Comparison of ENCODE assay signal across 8 cellular contexts in genomic region chr16:88815901-88816589, GRCh38. TPM values are rescaled to one million over a fixed set of nuclear protein-coding genes. Genes with fewer than 3 reads are reported as not detected.
DNase-seq lines count a peak whose midpoint lies in the region; ATAC-seq, FAIRE-seq and TF ChIP-seq lines count a peak whose summit lies in the region.

No MANE protein-coding gene starts in this region.

- peak; percentile 54 for FAIRE-seq in GM18507 (lab: Jason Lieb, UNC)

- H3K4me1 ChIP-seq in BE2C (no peaks in the 10 kb centered on the region), lower lobe of right lung (peaks cover 16% of the 10 kb centered on the region), upper lobe of left lung (peaks cover 11 to 18% (median 16%) of the 10 kb centered on the region in 4 donors)

- no peak for TF ChIP-seq EP300 in upper lobe of left lung (IDR thresholded peaks at IDR 0.05)

- 44% methylated on average over 16 of the region's 19 CpGs; no CpG with 5 or more reads in 1 of the 2 donors for WGBS in upper lobe of left lung, 2 donors

- peaks cover 12% of the 10 kb centered on the region for H3K27me3 ChIP-seq in BE2C
- no peaks in the 10 kb centered on the region for H3K27me3 ChIP-seq in lower lobe of right lung (ENCODE audit: low read depth)
- H3K27me3 ChIP-seq in upper lobe of left lung: no peaks in the 10 kb centered on the region

- in situ Hi-C loops in astrocyte of the spinal cord (cut with HindIII; ENCODE audit: low sequenced_read_pairs): no loop called here

- H3K27ac ChIP-seq in lower lobe of right lung (no peak overlapping the region), upper lobe of left lung (no peak overlapping the region)

- peaks cover 5% of the 10 kb centered on the region; the same call in 1 of the 2 replicates for H3K9me3 ChIP-seq in BE2C
- H3K9me3 ChIP-seq in lower lobe of right lung: no peaks in the 10 kb centered on the region
- no peaks in the 10 kb centered on the region for H3K9me3 ChIP-seq in upper lobe of left lung

- DNase-seq in BE2C: peak; percentile 78
- no peak for DNase-seq in GM18507 (ENCODE audit: extremely low spot score, insufficient read length, low read depth)
- peak; percentile 69 for DNase-seq in RPMI8226
- DNase-seq in astrocyte of the spinal cord (ENCODE audit: low read depth, low spot score): no peak
- DNase-seq in lower lobe of right lung: no peak
- DNase-seq in upper lobe of left lung: peak in 1 of 2 donors; percentile 82
- no peak for DNase-seq in mesenteric fat pad (ENCODE audit: low spot score)

- intact Hi-C loops in lower lobe of right lung (cut with DNase I): no loop called here

- H3K36me3 ChIP-seq in BE2C (no peaks in the 10 kb centered on the region), lower lobe of right lung (no peaks in the 10 kb centered on the region), upper lobe of left lung (peaks cover 0 to 12% (median 5%) of the 10 kb centered on the region in 4 donors)

- no peak overlapping the region for H3K4me3 ChIP-seq in BE2C (ENCODE audit: low read depth, low read length)
- H3K4me3 ChIP-seq in astrocyte of the spinal cord (ENCODE audit: low read depth, low read length): no peak overlapping the region
- no peak overlapping the region for H3K4me3 ChIP-seq in lower lobe of right lung
- H3K4me3 ChIP-seq in upper lobe of left lung: no peak overlapping the region

- TF ChIP-seq POLR2A in upper lobe of left lung (IDR thresholded peaks at IDR 0.05): no peak

- peak; percentile 76 for TF ChIP-seq CTCF in BE2C (IDR thresholded peaks at IDR 0.05; ENCODE audit: low read depth, low read length)
- TF ChIP-seq CTCF in astrocyte of the spinal cord (IDR thresholded peaks at IDR 0.05; ENCODE audit: low read depth, low read length): peak; percentile 77
- TF ChIP-seq CTCF in lower lobe of right lung (IDR thresholded peaks at IDR 0.05): peak; percentile 71
- TF ChIP-seq CTCF in upper lobe of left lung (IDR thresholded peaks at IDR 0.05): peak; percentile 62 to 84 (median 69)

- no peak for ATAC-seq in lower lobe of right lung
- no peak for ATAC-seq in upper lobe of left lung (ENCODE audit: low FRiP score in 2 of 2)
- no peak for ATAC-seq in GM21390 (IDR thresholded peaks at IDR 0.05; ENCODE audit: unreplicated experiment)

RNA-seq across cellular contexts. Expression of gene APRT, which starts 4.3 kb away (rescaled TPM):
- 391 TPM for polyA plus RNA-seq in BE2C (2012; ENCODE audit: insufficient read depth, insufficient read length, low read depth)
- 87.8 TPM for total RNA-seq in lower lobe of right lung
- 100 to 1,000 TPM in 4 of 6 donors, 10 to 100 TPM in 2; 76.5 to 147 (median 124) TPM for total RNA-seq in upper lobe of left lung
- total RNA-seq in mesenteric fat pad: 96.7 TPM

RNA-seq across cellular contexts. Expression of gene CDT1, which starts 12.5 kb away (rescaled TPM):
- polyA plus RNA-seq in BE2C (2012; ENCODE audit: insufficient read depth, insufficient read length, low read depth): 27.8 TPM
- 3.5 TPM for total RNA-seq in lower lobe of right lung
- 1 to 10 TPM in 5 of 6 donors, not detected in 1; 2.3 to 4.7 (median 3.5) TPM for total RNA-seq in upper lobe of left lung
- 0.22 TPM for total RNA-seq in mesenteric fat pad

RNA-seq across cellular contexts. Expression of gene PIEZO1, which starts 31.0 kb away (rescaled TPM):
- polyA plus RNA-seq in BE2C (2012; ENCODE audit: insufficient read depth, insufficient read length, low read depth): 21.7 TPM
- 164 TPM for total RNA-seq in lower lobe of right lung
- 100 to 1,000 TPM; 107 to 535 (median 239) TPM for total RNA-seq in upper lobe of left lung
- 318 TPM for total RNA-seq in mesenteric fat pad

RNA-seq across cellular contexts. Expression of gene GALNS, which starts 40.7 kb away (rescaled TPM):
- 15.2 TPM for polyA plus RNA-seq in BE2C (2012; ENCODE audit: insufficient read depth, insufficient read length, low read depth)
- total RNA-seq in lower lobe of right lung (48.5 TPM), upper lobe of left lung (100 to 1,000 TPM in 1 of 6 donors, 10 to 100 TPM in 5; 24.8 to 140 (median 45.6) TPM), mesenteric fat pad (28.6 TPM)

RNA-seq across cellular contexts. Expression of gene TRAPPC2L, which starts 40.9 kb away (rescaled TPM):
- polyA plus RNA-seq in BE2C (2012; ENCODE audit: insufficient read depth, insufficient read length, low read depth): 252 TPM
- total RNA-seq in lower lobe of right lung: 51.4 TPM
- total RNA-seq in upper lobe of left lung: 10 to 100 TPM; 10.9 to 62.5 (median 32.4) TPM
- total RNA-seq in mesenteric fat pad: 39.9 TPM

Comparison
In these comparisons a context has a peak if more than half of its experiments do, and no peak if none do; other contexts are left out.
1. DNase-seq: peak in BE2C (single experiment) and RPMI8226 (single experiment); none in GM18507 (single experiment), astrocyte of the spinal cord (single experiment), lower lobe of right lung (single experiment) and mesenteric fat pad (single experiment).
2. Peak in every context shown above with its lines, with median percentiles within 50 percentile points of each other: CTCF ChIP-seq.